In genomic region chr17:82030470-82031302, GRCh38 we compare ENCODE assay signal across 8 cellular contexts. TPM values are rescaled to one million over a fixed set of nuclear protein-coding genes. Genes with fewer than 3 reads are reported as not detected.
DNase-seq lines count a peak whose midpoint lies in the region; ATAC-seq and TF ChIP-seq lines count a peak whose summit lies in the region.

No MANE protein-coding gene starts in this region.

- DNase-seq in H7 (peak; percentile 97), NCI-H2227 treated with DMSO at 0.1 percent for 48 hours (lab: John Stamatoyannopoulos, UW) (peak; percentile 75), colonic mucosa (peak; percentile 90), left kidney (ENCODE audit: low read depth, low spot score) (peak; percentile 91)
- peak; percentile 92 for DNase-seq in activated CD4-positive, alpha-beta T cell treated with anti-CD3 and anti-CD28 coated beads for 36 hours
- peak; percentile 50 to 63 for DNase-seq in stimulated activated CD4-positive, alpha-beta T cell treated with anti-CD3 and anti-CD28 coated beads, Interleukin-1b, Interleukin-23, amount 100 ng/mL, for 1 hour (ENCODE audit: low read depth in 2 of 2)

- H3K4me1 Mint-ChIP-seq in activated CD4-positive, alpha-beta T cell treated with anti-CD3 and anti-CD28 coated beads for 36 hours: peaks cover 13% of the 10 kb centered on the region

- POLR2A ChIA-PET in activated CD4-positive, alpha-beta T cell treated with anti-CD3 and anti-CD28 coated beads for 36 hours (lab: Charles Lee): interaction anchor here (0.6 kb wide), 1 partner anchor 537 kb away, joined by 6 read pairs; no protein-coding TSS in a partner anchor

- H3K4me3 ChIP-seq in H7 (ENCODE audit: insufficient read depth, low read depth, low read length) (peak overlapping the region; percentile 60), colonic mucosa (peak overlapping the region; percentile 47)

- H3K4me3 Mint-ChIP-seq in activated CD4-positive, alpha-beta T cell treated with anti-CD3 and anti-CD28 coated beads for 36 hours: peak overlapping the region; percentile 67

- H3K36me3 Mint-ChIP-seq in activated CD4-positive, alpha-beta T cell treated with anti-CD3 and anti-CD28 coated beads for 36 hours (ENCODE audit: low read depth): peaks cover 11% of the 10 kb centered on the region

- peaks cover 10% of the 10 kb centered on the region for H3K4me1 ChIP-seq in colonic mucosa

- H3K27me3 ChIP-seq in H7 (ENCODE audit: control insufficient read depth, insufficient read depth, low read length) (no peaks in the 10 kb centered on the region; the same call in 1 of the 2 replicates), colonic mucosa (no peaks in the 10 kb centered on the region)

- CTCF ChIA-PET in activated CD4-positive, alpha-beta T cell treated with anti-CD3 and anti-CD28 coated beads for 36 hours (lab: Charles Lee): interaction anchor here (0.6 to 3.4 kb wide), 26 partner anchors 10 to 384 kb away, joined by 3 to 35 read pairs (median 3); partner anchors contain the start of genes DUS1L, FASN, MAFG and PYCR1

- H3K9me3 ChIP-seq in colonic mucosa: no peaks in the 10 kb centered on the region

- peak overlapping the region; percentile 43 to 46 for H3K9ac ChIP-seq in colonic mucosa (ENCODE audit: low read depth in 2 of 2, low read length in 2 of 2)

- H3K27ac ChIP-seq in C4-2B (peak overlapping the region; percentile 97), colonic mucosa (peak overlapping the region; percentile 75)

- peak; percentile 90 for TF ChIP-seq CTCF in C4-2B (conservative IDR thresholded peaks at IDR 0.05)
- peak; percentile 96 for TF ChIP-seq CTCF in colonic mucosa (IDR thresholded peaks at IDR 0.05)

- ATAC-seq in activated CD4-positive, alpha-beta T cell treated with anti-CD3 and anti-CD28 coated beads for 36 hours: peak; percentile 79
- no peak for ATAC-seq in HG02678 (IDR thresholded peaks at IDR 0.05; ENCODE audit: unreplicated experiment)

- H3K36me3 ChIP-seq in H7 (replicated peaks; ENCODE audit: control insufficient read depth, insufficient read depth, low read length): peaks cover 6% of the 10 kb centered on the region
- no peaks in the 10 kb centered on the region for H3K36me3 ChIP-seq in colonic mucosa

- no peaks in the 10 kb centered on the region for H3K9me3 Mint-ChIP-seq in activated CD4-positive, alpha-beta T cell treated with anti-CD3 and anti-CD28 coated beads for 36 hours (ENCODE audit: low read depth)

- no peaks in the 10 kb centered on the region for H3K27me3 Mint-ChIP-seq in activated CD4-positive, alpha-beta T cell treated with anti-CD3 and anti-CD28 coated beads for 36 hours

- H3K27ac Mint-ChIP-seq in activated CD4-positive, alpha-beta T cell treated with anti-CD3 and anti-CD28 coated beads for 36 hours: no peak overlapping the region

- intact Hi-C loops in activated CD4-positive, alpha-beta T cell treated with anti-CD3 and anti-CD28 coated beads for 36 hours (cut with DNase I, micrococcal nuclease): loop anchor here (1.0 to 10.0 kb wide), 8 partner anchors 7 to 467 kb away; partner anchors contain the start of genes FASN (in 2 of the 2), LRRC45 (in 2 of the 2), ALYREF (in 1 of the 2) and ANAPC11 (in 1 of the 2)
- intact Hi-C loops in colonic mucosa (cut with DNase I): loop anchor here (2.0 to 10.0 kb wide), 2 partner anchors 118 to 294 kb away; no protein-coding TSS in a partner anchor

RNA-seq across cellular contexts. Expression of gene RAC3, which starts 0.8 kb away (rescaled TPM):
- 155 and 175 TPM in 2 replicates for total RNA-seq in H7 (2014; rRNA removed; shearing (Covaris generic))
- total RNA-seq in activated CD4-positive, alpha-beta T cell treated with anti-CD3 and anti-CD28 coated beads for 36 hours: 10 to 100 TPM in 1 of 2 experiments, 1 to 10 TPM in 1; 9.6 to 10.6 TPM
- 10 to 100 TPM in 1 of 2 donors, 1 to 10 TPM in 1; 7.0 to 16.6 TPM for total RNA-seq in colonic mucosa

RNA-seq across cellular contexts. Expression of gene DCXR, which starts 6.8 kb away (rescaled TPM):
- 72.7 and 110 TPM in 2 replicates for total RNA-seq in H7 (2014; rRNA removed; shearing (Covaris generic))
- total RNA-seq in activated CD4-positive, alpha-beta T cell treated with anti-CD3 and anti-CD28 coated beads for 36 hours: 100 to 1,000 TPM; 105 to 166 TPM
- 100 to 1,000 TPM; 115 to 183 TPM for total RNA-seq in colonic mucosa

RNA-seq across cellular contexts. Expression of gene LRRC45, which starts 7.6 kb away (rescaled TPM):
- 45.2 and 46.5 TPM in 2 replicates for total RNA-seq in H7 (2014; rRNA removed; shearing (Covaris generic))
- 10 to 100 TPM; 17.6 to 20.6 TPM for total RNA-seq in activated CD4-positive, alpha-beta T cell treated with anti-CD3 and anti-CD28 coated beads for 36 hours
- 10 to 100 TPM; 16.6 to 60.0 TPM for total RNA-seq in colonic mucosa

RNA-seq across cellular contexts. Expression of gene CENPX, which starts 8.0 kb away (rescaled TPM):
- total RNA-seq in H7 (2014; rRNA removed; shearing (Covaris generic)): 171 and 247 TPM in 2 replicates
- 10 to 100 TPM; 77.5 to 84.1 TPM for total RNA-seq in activated CD4-positive, alpha-beta T cell treated with anti-CD3 and anti-CD28 coated beads for 36 hours
- 100 to 1,000 TPM in 1 of 2 donors, 10 to 100 TPM in 1; 91.1 to 238 TPM for total RNA-seq in colonic mucosa

RNA-seq across cellular contexts. Expression of gene RFNG, which starts 20.9 kb away (rescaled TPM):
- total RNA-seq in H7 (2014; rRNA removed; shearing (Covaris generic)): 43.0 and 50.8 TPM in 2 replicates
- 10 to 100 TPM; 16.9 to 17.5 TPM for total RNA-seq in activated CD4-positive, alpha-beta T cell treated with anti-CD3 and anti-CD28 coated beads for 36 hours
- total RNA-seq in colonic mucosa: 10 to 100 TPM; 30.6 to 32.1 TPM
